7 cellular contexts compared by ENCODE assay signal in genomic region chr17:22515599-22515998, GRCh38.
"Had no signal": no experiment of that assay in that cellular context is flagged by ENCODE, and none has a peak within 500 bp of the region (broad histone marks: within the 10 kb centered on the region; RNA-seq: fewer than 3 reads in every experiment).

No MANE protein-coding gene starts in this region.

- H3K27ac Mint-ChIP-seq: HFFc6 had no signal

- FAIRE-seq: K562 had no signal

- H3K4me3 Mint-ChIP-seq: HFFc6 had no signal

- DNase-seq: GM23248, GOT3, H7, HFFc6, IMR-90, KG1 had no signal
